9 cellular contexts compared by ENCODE assay signal in genomic region chr18:8601277-8602032, GRCh38. TPM values are rescaled to one million over a fixed set of nuclear protein-coding genes. Genes with fewer than 3 reads are reported as not detected.
A peak's percentile ranks its signal among the peaks of the same experiment; 100 is the strongest.
DNase-seq lines count a peak whose midpoint lies in the region; ATAC-seq, FAIRE-seq and TF ChIP-seq lines count a peak whose summit lies in the region.
"Had no signal": no experiment of that assay in that cellular context is flagged by ENCODE, and none has a peak within 500 bp of the region (broad histone marks: within the 10 kb centered on the region; RNA-seq: fewer than 3 reads in every experiment).

No MANE protein-coding gene starts in this region.

- TF ChIP-seq CTCF in omental fat pad (IDR thresholded peaks at IDR 0.05) = no peak

- peak; percentile 51 for ATAC-seq in HG02970 (IDR thresholded peaks at IDR 0.05; ENCODE audit: low FRiP score, unreplicated experiment)
- no peak for ATAC-seq in omental fat pad (ENCODE audit: low FRiP score)

- FAIRE-seq in GM19239 (lab: Jason Lieb, UNC) = peak; percentile 91

- DNase-seq in GM19239 (ENCODE audit: insufficient read length, low spot score) (no peak), OCI-M1 (lab: John Stamatoyannopoulos, UW) (peak; percentile 91), renal cortical epithelial cell (ENCODE audit: low read depth) (peak; percentile 96), omental fat pad (ENCODE audit: low spot score) (no peak)
- DNase-seq in activated CD4-positive, alpha-beta T cell treated with anti-CD3 and anti-CD28 coated beads for 48 hours = no peak
- no peak for DNase-seq in stimulated activated naive CD4-positive, alpha-beta T cell (lab: John Stamatoyannopoulos, UW)
- DNase-seq: right lobe of liver, WERI-Rb-1 had no signal

RNA-seq across cellular contexts. Expression of gene RAB12, which starts 7.8 kb away (rescaled TPM):
- 58.4 and 72.8 TPM in 2 replicates for total RNA-seq in renal cortical epithelial cell
- total RNA-seq in omental fat pad = 10 to 100 TPM; 32.4 to 74.7 (median 41.3) TPM

Comparison
In these comparisons a context has a peak if more than half of its experiments do, and no peak if none do; other contexts are left out.
1. DNase-seq: peak in OCI-M1 (single experiment) and renal cortical epithelial cell (single experiment); none in GM19239 (single experiment), omental fat pad (single experiment), activated CD4-positive, alpha-beta T cell treated with anti-CD3 and anti-CD28 coated beads for 48 hours (single experiment) and stimulated activated naive CD4-positive, alpha-beta T cell (0 of 6).